Comparison of ENCODE assay signal across 8 cellular contexts in genomic region chr19:36573020-36573947, GRCh38. TPM values are rescaled to one million over a fixed set of nuclear protein-coding genes. Genes with fewer than 3 reads are reported as not detected.
DNase-seq lines count a peak whose midpoint lies in the region; ATAC-seq and TF ChIP-seq lines count a peak whose summit lies in the region.

Gene ZNF529, minus strand, starts transcription at chr19:36573292. Its CDS starts 946 bp downstream, at chr19:36572346.

- TF ChIP-seq CTCF in GM10248 (IDR thresholded peaks at IDR 0.05; ENCODE audit: control extremely low read depth, extremely low read depth, low read depth, missing control alignments) (no peak), osteocyte (IDR thresholded peaks at IDR 0.05) (no peak)

- H3K4me3 Mint-ChIP-seq in osteocyte (ENCODE audit: unreplicated experiment) = peak within 1 kb of the TSS; percentile 98

- peak within 1 kb of the TSS; percentile 76 for H3K4me3 ChIP-seq in thymus (ENCODE audit: low read length)

- peak within 1 kb of the TSS; percentile 94 to 97 for H3K27ac Mint-ChIP-seq in activated naive CD4-positive, alpha-beta T cell treated with anti-CD3 and anti-CD28 coated beads, Interleukin-2, amount 50 U/mL, for 72 hours
- H3K27ac Mint-ChIP-seq in osteocyte (ENCODE audit: unreplicated experiment) = peak within 1 kb of the TSS; percentile 94

- intact Hi-C loops in head of caudate nucleus (cut with DNase I) = loop anchor here (5.0 kb wide), 1 partner anchor 46 kb away; the partner anchor contains the start of gene ZNF260

- H3K27ac ChIP-seq in thymus (ENCODE audit: low read depth) = peak within 1 kb of the TSS; percentile 92

- DNase-seq in GM10248 (ENCODE audit: extremely low spot score) (peak; percentile 93), NCI-H1092 treated with DMSO at 0.1 percent for 48 hours (lab: John Stamatoyannopoulos, UW) (peak; percentile 83), head of caudate nucleus (peak; percentile 86 to 96 (median 92)), osteocyte (ENCODE audit: extremely low spot score, unreplicated experiment) (peak; percentile 94)
- peak; percentile 78 to 91 for DNase-seq in activated naive CD4-positive, alpha-beta T cell treated with anti-CD3 and anti-CD28 coated beads, Interleukin-2, amount 50 U/mL, for 72 hours (ENCODE audit: low spot score in 2 of 2)

- peak; percentile 92 for ATAC-seq in HG02610 (IDR thresholded peaks at IDR 0.05; ENCODE audit: unreplicated experiment)
- peak; percentile 97 for ATAC-seq in SK-N-SH treated with all-trans-retinoic acid at 6 μM for 48 hours
- peak; percentile 96 to 97 for ATAC-seq in activated naive CD4-positive, alpha-beta T cell treated with anti-CD3 and anti-CD28 coated beads, Interleukin-2, amount 50 U/mL, for 72 hours

- H3K27me3 Mint-ChIP-seq in osteocyte (ENCODE audit: unreplicated experiment) = no peaks in the 10 kb centered on the region

- H3K27me3 ChIP-seq in thymus (ENCODE audit: control insufficient read depth, insufficient read depth) = no peaks in the 10 kb centered on the region

- peaks cover 3% of the 10 kb centered on the region for H3K9me3 ChIP-seq in thymus (ENCODE audit: control insufficient read depth)

- POLR2A ChIA-PET in GM10248 (lab: Yijun Ruan, JAX) = interaction anchor here (1.1 to 1.9 kb wide), 2 partner anchors 32 to 45 kb away, joined by 3 to 7 read pairs; partner anchors contain the start of gene ZNF382

- peaks cover 59 to 92% of the 10 kb centered on the region in 2 donors for H3K36me3 Mint-ChIP-seq in activated naive CD4-positive, alpha-beta T cell treated with anti-CD3 and anti-CD28 coated beads, Interleukin-2, amount 50 U/mL, for 72 hours
- peaks cover 48% of the 10 kb centered on the region for H3K36me3 Mint-ChIP-seq in osteocyte (ENCODE audit: unreplicated experiment)

- H3K4me1 Mint-ChIP-seq in osteocyte (ENCODE audit: unreplicated experiment) = peaks cover 30% of the 10 kb centered on the region

- CTCF ChIA-PET in GM10248 (lab: Yijun Ruan, JAX) = interaction anchor here (1.0 kb wide), 1 partner anchor 9 kb away, joined by 3 read pairs; no protein-coding TSS in a partner anchor

- peaks cover 26% of the 10 kb centered on the region for H3K36me3 ChIP-seq in thymus (ENCODE audit: control insufficient read depth, insufficient read depth)

- H3K9me3 Mint-ChIP-seq in activated naive CD4-positive, alpha-beta T cell treated with anti-CD3 and anti-CD28 coated beads, Interleukin-2, amount 50 U/mL, for 72 hours = peaks cover 14 to 26% of the 10 kb centered on the region in 2 donors
- peaks cover 9% of the 10 kb centered on the region for H3K9me3 Mint-ChIP-seq in osteocyte (ENCODE audit: unreplicated experiment)

- WGBS in thymus = under 1% methylated on average over 69 of the region's 69 CpGs

- peaks cover 9% of the 10 kb centered on the region for H3K4me1 ChIP-seq in thymus (ENCODE audit: control insufficient read depth, insufficient read depth, low read length)

TF ChIP-seq in SK-N-SH treated with all-trans-retinoic acid at 6 μM for 48 hours, 23 proteins besides CTCF, POLR2A, EP300 and RAD21:
- no peak for TF ChIP-seq ZC3H10 (CRISPR knock-in tag; IDR thresholded peaks at IDR 0.05)
- TF ChIP-seq ZFP3 (CRISPR knock-in tag; IDR thresholded peaks at IDR 0.05) = peak; percentile 63; the same call in 1 of the 2 replicates
- no peak for TF ChIP-seq SNAI2 (CRISPR knock-in tag; IDR thresholded peaks at IDR 0.05)
- TF ChIP-seq BACH2 (CRISPR knock-in tag; IDR thresholded peaks at IDR 0.05; ENCODE audit: borderline replicate concordance) = no peak
- no peak for TF ChIP-seq CREB5 (CRISPR knock-in tag; IDR thresholded peaks at IDR 0.05; ENCODE audit: low read depth)
- TF ChIP-seq TSHZ2 (CRISPR knock-in tag; IDR thresholded peaks at IDR 0.05) = peak; percentile 41; the same call in 1 of the 2 replicates
TF ChIP-seq in SK-N-SH treated with all-trans-retinoic acid at 6 μM for 48 hours: peak in this region for 2.

RNA-seq across cellular contexts. Expression of gene ZNF529, which starts in this region (rescaled TPM):
- 10 to 100 TPM; 15.6 to 26.8 TPM for total RNA-seq in activated naive CD4-positive, alpha-beta T cell treated with anti-CD3 and anti-CD28 coated beads, Interleukin-2, amount 50 U/mL, for 72 hours
- total RNA-seq in osteocyte = 18.3 and 18.8 TPM in 2 replicates
- polyA plus RNA-seq in thymus = 18.6 TPM

Comparison
In these comparisons a context has a peak if more than half of its experiments do, and no peak if none do; other contexts are left out.
1. Peak in every context shown above with its lines: DNase-seq, ATAC-seq, H3K4me3 ChIP-seq and H3K27ac ChIP-seq.